ENCODE assay signal across 1 cellular context in genomic region chr15:44662478-44663409, GRCh38.
A peak's percentile ranks its signal among the peaks of the same experiment; 100 is the strongest.
TF ChIP-seq lines count a peak whose summit lies in the region.

No MANE protein-coding gene starts in this region.

TF ChIP-seq in GM12878, 131 proteins besides CTCF, POLR2A, EP300 and RAD21 (continued from another document and continues in another):
- TF ChIP-seq POLR2AphosphoS2 (IDR thresholded peaks at IDR 0.05; ENCODE audit: low read depth, low read length) (no peak; the same call in 1 of the 2 replicates), BMI1 (IDR thresholded peaks at IDR 0.05; ENCODE audit: borderline replicate concordance) (no peak), ZBTB40 (IDR thresholded peaks at IDR 0.05; ENCODE audit: borderline replicate concordance) (no peak), RFX5 (IDR thresholded peaks at IDR 0.05; ENCODE audit: low read depth, low read length) (no peak), MYC (IDR thresholded peaks at IDR 0.05; ENCODE audit: insufficient read depth, insufficient read length, insufficient replicate concordance, low read length, severe bottlenecking) (no peak), E2F8 (IDR thresholded peaks at IDR 0.05; ENCODE audit: low read depth, partially characterized antibody) (peak; percentile 72), NKRF (conservative IDR thresholded peaks at IDR 0.05) (no peak; the same call in 1 of the 2 replicates), HDAC6 (IDR thresholded peaks at IDR 0.05; ENCODE audit: unreplicated experiment) (peak; percentile 80), JUND (IDR thresholded peaks at IDR 0.05; ENCODE audit: low read depth, low read length) (no peak), ZBTB4 (CRISPR knock-in tag; IDR thresholded peaks at IDR 0.05) (no peak), RBBP5 (conservative IDR thresholded peaks at IDR 0.05) (no peak), ZBED1 (IDR thresholded peaks at IDR 0.05; ENCODE audit: borderline replicate concordance) (no peak; the same call in 1 of the 2 replicates), YBX1 (IDR thresholded peaks at IDR 0.05) (no peak), CEBPB (IDR thresholded peaks at IDR 0.05; ENCODE audit: borderline replicate concordance in 1 of 2, low read depth in 2 of 2, low read length in 2 of 2) (0 out of 4 replicates have a peak, but pooled peaks of 1 of the 2 experiments have one; percentile 18), NRF1 (conservative IDR thresholded peaks at IDR 0.05; ENCODE audit: low read depth, low read length) (no peak), BHLHE40 (IDR thresholded peaks at IDR 0.05; ENCODE audit: borderline replicate concordance in 1 of 2, low read depth in 2 of 2, low read length in 1 of 2) (no peak), EGR1 (IDR thresholded peaks at IDR 0.05; ENCODE audit: borderline replicate concordance in 1 of 2, low read depth in 2 of 2, low read length in 2 of 2) (peak in 1 of 2 experiments; percentile 53; a peak in 2 of 3 replicates), ATF7 (IDR thresholded peaks at IDR 0.05; ENCODE audit: low read depth) (peak; percentile 55; the same call in 1 of the 2 replicates), CEBPZ (IDR thresholded peaks at IDR 0.05; ENCODE audit: low read depth, low read length) (no peak), NR2C2 (IDR thresholded peaks at IDR 0.05; ENCODE audit: borderline replicate concordance, control insufficient read depth, insufficient read length, low read depth) (no peak), LARP7 (IDR thresholded peaks at IDR 0.05) (no peak; the same call in 1 of the 2 replicates), SMARCA5 (IDR thresholded peaks at IDR 0.05) (peak; percentile 8; the same call in 1 of the 2 replicates), SMC3 (IDR thresholded peaks at IDR 0.05; ENCODE audit: borderline replicate concordance, low read length) (no peak), JUNB (IDR thresholded peaks at IDR 0.05) (no peak), BACH1 (IDR thresholded peaks at IDR 0.05; ENCODE audit: borderline replicate concordance) (no peak), FOS (IDR thresholded peaks at IDR 0.05; ENCODE audit: borderline replicate concordance, extremely low read depth, insufficient read length) (no peak), RELB (IDR thresholded peaks at IDR 0.05; ENCODE audit: low read depth) (no peak), GABPA (IDR thresholded peaks at IDR 0.05; ENCODE audit: low read depth) (no peak), ATF2 (IDR thresholded peaks at IDR 0.05; ENCODE audit: low read length) (peak; percentile 57), NR2C1 (IDR thresholded peaks at IDR 0.05) (0 out of 2 replicates have a peak, but pooled peaks have one; percentile 32), ZNF622 (IDR thresholded peaks at IDR 0.05) (no peak), GATAD2B (conservative IDR thresholded peaks at IDR 0.05; ENCODE audit: low read depth) (peak; percentile 82), REST (IDR thresholded peaks at IDR 0.05; ENCODE audit: low read depth, low read length) (no peak), ZNF384 (IDR thresholded peaks at IDR 0.05; ENCODE audit: borderline replicate concordance, low read depth, low read length) (peak; percentile 93)
